Comparison of ENCODE assay signal across 8 cellular contexts in genomic region chr11:48020092-48020755, GRCh38. TPM values are rescaled to one million over a fixed set of nuclear protein-coding genes. Genes with fewer than 3 reads are reported as not detected.
DNase-seq lines count a peak whose midpoint lies in the region; ATAC-seq, FAIRE-seq and TF ChIP-seq lines count a peak whose summit lies in the region.

No MANE protein-coding gene starts in this region.

- TF ChIP-seq CTCF in bronchial epithelial cell (IDR thresholded peaks at IDR 0.05; ENCODE audit: insufficient read depth, low read length, severe bottlenecking) (no peak), Calu3 (IDR thresholded peaks at IDR 0.05; ENCODE audit: unreplicated experiment) (no peak)

- no peak for FAIRE-seq in bronchial epithelial cell (lab: Jason Lieb, UNC)

- H3K9me2 ChIP-seq in Karpas-422 (replicated peaks; ENCODE audit: insufficient read depth, low read length) = no peaks in the 10 kb centered on the region

- CTCF ChIA-PET in CD4-positive, alpha-beta memory T cell (lab: Charles Lee; ENCODE audit: partially characterized antibody) = interaction anchor here (0.7 to 5.0 kb wide), 21 partner anchors 9 to 166 kb away, joined by 3 to 45 read pairs (median 4); no protein-coding TSS in a partner anchor
- CTCF ChIA-PET in Calu3 (lab: Charles Lee) = interaction anchor here (0.5 to 1.0 kb wide), 2 partner anchors 13 to 324 kb away, joined by 3 read pairs; no protein-coding TSS in a partner anchor

- H3K4me3 ChIP-seq in CD4-positive, alpha-beta memory T cell (ENCODE audit: low read length in 2 of 2) = peak overlapping the region in 1 of 2 donors; percentile 17
- peak overlapping the region; percentile 62 for H3K4me3 ChIP-seq in Karpas-422 (ENCODE audit: low read length)
- H3K4me3 ChIP-seq in bronchial epithelial cell (ENCODE audit: low read depth, low read length) = no peak overlapping the region

- H3K79me2 ChIP-seq in Karpas-422 (ENCODE audit: low read length) = peaks cover 75% of the 10 kb centered on the region

- BruUV-seq in Calu3 (replicated peaks; lab: Mats Ljungman, UMichigan) = no TSS peak

- H3K4me2 ChIP-seq in Karpas-422 (ENCODE audit: low read depth, low read length, poor library complexity, severe bottlenecking) = peak overlapping the region; percentile 75

- H3K9me3 ChIP-seq in CD4-positive, alpha-beta memory T cell (ENCODE audit: control insufficient read depth in 1 of 2, low read length in 2 of 2) = no peaks in the 10 kb centered on the region
- no peaks in the 10 kb centered on the region for H3K9me3 ChIP-seq in Karpas-422 (ENCODE audit: low read length)

- no peaks in the 10 kb centered on the region for H3K9me3 Mint-ChIP-seq in CD4-positive, alpha-beta memory T cell
- H3K9me3 Mint-ChIP-seq in stimulated activated naive CD8-positive, alpha-beta T cell treated with anti-CD3 and anti-CD28 coated beads, Interleukin-15, Interleukin-2, amounts not matched to agents 100 ng/mL and 50 ng/mL, for 24 hours = no peaks in the 10 kb centered on the region
- no peaks in the 10 kb centered on the region for H3K9me3 Mint-ChIP-seq in Calu3 (ENCODE audit: low read depth, unreplicated experiment)

- POLR2A ChIA-PET in CD4-positive, alpha-beta memory T cell (lab: Charles Lee; ENCODE audit: partially characterized antibody) = interaction anchor here (1.3 to 10.7 kb wide), 9 partner anchors 9 to 87 kb away, joined by 3 to 296 read pairs (median 13); partner anchors contain the start of gene PTPRJ

- H4K20me1 ChIP-seq in Karpas-422 (ENCODE audit: insufficient read depth, low read depth, low read length) = peaks cover 3% of the 10 kb centered on the region; the same call in 1 of the 2 replicates

- no peaks in the 10 kb centered on the region for H3K27me3 Mint-ChIP-seq in CD4-positive, alpha-beta memory T cell
- no peaks in the 10 kb centered on the region for H3K27me3 Mint-ChIP-seq in stimulated activated naive CD8-positive, alpha-beta T cell treated with anti-CD3 and anti-CD28 coated beads, Interleukin-15, Interleukin-2, amounts not matched to agents 100 ng/mL and 50 ng/mL, for 24 hours
- no peaks in the 10 kb centered on the region for H3K27me3 Mint-ChIP-seq in Calu3 (ENCODE audit: unreplicated experiment)

- peaks cover 6 to 9% of the 10 kb centered on the region in 2 donors for H3K36me3 Mint-ChIP-seq in CD4-positive, alpha-beta memory T cell
- peaks cover 8% of the 10 kb centered on the region for H3K36me3 Mint-ChIP-seq in stimulated activated naive CD8-positive, alpha-beta T cell treated with anti-CD3 and anti-CD28 coated beads, Interleukin-15, Interleukin-2, amounts not matched to agents 100 ng/mL and 50 ng/mL, for 24 hours (ENCODE audit: low read depth)
- no peaks in the 10 kb centered on the region for H3K36me3 Mint-ChIP-seq in Calu3 (ENCODE audit: insufficient read depth, unreplicated experiment)

- H3K27ac ChIP-seq in CD4-positive, alpha-beta memory T cell (ENCODE audit: low read depth, low read length) = peak overlapping the region; percentile 59
- H3K27ac ChIP-seq in Karpas-422 (ENCODE audit: low read length) = peak overlapping the region; percentile 99

- H3K9ac ChIP-seq in Karpas-422 (ENCODE audit: low read length) = peak overlapping the region; percentile 71

- peaks cover 54 to 77% (median 65%) of the 10 kb centered on the region in 4 donors for H3K4me1 Mint-ChIP-seq in CD4-positive, alpha-beta memory T cell
- H3K4me1 Mint-ChIP-seq in stimulated activated naive CD8-positive, alpha-beta T cell treated with anti-CD3 and anti-CD28 coated beads, Interleukin-15, Interleukin-2, amounts not matched to agents 100 ng/mL and 50 ng/mL, for 24 hours (ENCODE audit: low read depth) = peaks cover 82% of the 10 kb centered on the region
- H3K4me1 Mint-ChIP-seq in Calu3 (ENCODE audit: low read depth, unreplicated experiment) = peaks cover 31% of the 10 kb centered on the region

- H3K27me3 ChIP-seq in CD4-positive, alpha-beta memory T cell (ENCODE audit: insufficient read depth, low read length) = no peaks in the 10 kb centered on the region
- H3K27me3 ChIP-seq in Karpas-422 (ENCODE audit: low read length) = no peaks in the 10 kb centered on the region
- H3K27me3 ChIP-seq in bronchial epithelial cell (ENCODE audit: control insufficient read depth, insufficient read depth, low read length) = no peaks in the 10 kb centered on the region

- peak; percentile 62 for ATAC-seq in GM21360 (IDR thresholded peaks at IDR 0.05; ENCODE audit: unreplicated experiment)

- no peak overlapping the region for H2AFZ ChIP-seq in Karpas-422 (ENCODE audit: low read length)

- H3K36me3 ChIP-seq in CD4-positive, alpha-beta memory T cell (ENCODE audit: insufficient read depth, low read length) = no peaks in the 10 kb centered on the region
- 0 out of 2 replicates have a peak, but pooled peaks cover 11% of the 10 kb centered on the region for H3K36me3 ChIP-seq in Karpas-422 (ENCODE audit: insufficient read depth, low read length)
- no peaks in the 10 kb centered on the region for H3K36me3 ChIP-seq in bronchial epithelial cell (ENCODE audit: control insufficient read depth, insufficient read depth, low read length)

- peaks cover 62% of the 10 kb centered on the region for H3K4me1 ChIP-seq in CD4-positive, alpha-beta memory T cell (ENCODE audit: insufficient read depth, low read length)
- peaks cover 99% of the 10 kb centered on the region for H3K4me1 ChIP-seq in Karpas-422 (ENCODE audit: low read length)

- peak; percentile 58 to 74 (median 59) for DNase-seq in CD4-positive, alpha-beta memory T cell
- peak; percentile 96 for DNase-seq in Karpas-422
- peak; percentile 21 for DNase-seq in bronchial epithelial cell (ENCODE audit: low read depth)
- DNase-seq in globus pallidus (ENCODE audit: low spot score) = no peak
- DNase-seq in Calu3 = no peak
- no peak for DNase-seq in GM19240 (ENCODE audit: insufficient read length, low spot score)

- peak overlapping the region; percentile 21 to 85 (median 70) for H3K4me3 Mint-ChIP-seq in CD4-positive, alpha-beta memory T cell
- peak overlapping the region; percentile 68 for H3K4me3 Mint-ChIP-seq in stimulated activated naive CD8-positive, alpha-beta T cell treated with anti-CD3 and anti-CD28 coated beads, Interleukin-15, Interleukin-2, amounts not matched to agents 100 ng/mL and 50 ng/mL, for 24 hours
- H3K4me3 Mint-ChIP-seq in Calu3 (ENCODE audit: low read depth, unreplicated experiment) = no peak overlapping the region

- intact Hi-C loops in CD4-positive, alpha-beta memory T cell (cut with micrococcal nuclease) = loop anchor here (1.0 to 2.0 kb wide), 3 partner anchors 39 to 90 kb away; partner anchors contain the start of gene PTPRJ
- intact Hi-C loops in Calu3 (cut with micrococcal nuclease; ENCODE audit: unreplicated experiment) = no loop called here

- peak overlapping the region; percentile 75 to 93 (median 84) for H3K27ac Mint-ChIP-seq in CD4-positive, alpha-beta memory T cell
- peak overlapping the region; percentile 90 for H3K27ac Mint-ChIP-seq in stimulated activated naive CD8-positive, alpha-beta T cell treated with anti-CD3 and anti-CD28 coated beads, Interleukin-15, Interleukin-2, amounts not matched to agents 100 ng/mL and 50 ng/mL, for 24 hours
- H3K27ac Mint-ChIP-seq in Calu3 (ENCODE audit: unreplicated experiment) = no peak overlapping the region

RNA-seq across cellular contexts. Expression of gene PTPRJ, which starts 39.9 kb away (rescaled TPM):
- 10 to 100 TPM; 57.8 to 57.9 TPM for total RNA-seq in CD4-positive, alpha-beta memory T cell
- polyA plus RNA-seq in CD4-positive, alpha-beta memory T cell = 10 to 100 TPM in 1 of 2 donors, 1 to 10 TPM in 1; 3.3 to 16.6 TPM
- 90.3 and 132 TPM in 2 replicates for total RNA-seq in Karpas-422 (2014; rRNA removed; shearing (Covaris generic); ENCODE audit: low replicate concordance)
- total RNA-seq in bronchial epithelial cell (1.6 and 2.2 TPM in 2 replicates), Calu3 (2022) (42.9 and 59.4 TPM in 2 replicates)

Comparison
In these comparisons a context has a peak if more than half of its experiments do, and no peak if none do; other contexts are left out.
1. DNase-seq: peak in CD4-positive, alpha-beta memory T cell (5 of 5), Karpas-422 (single experiment) and bronchial epithelial cell (single experiment); none in globus pallidus (single experiment), Calu3 (single experiment) and GM19240 (single experiment).
2. RNA of gene PTPRJ, which starts 39.9 kb away (total RNA-seq): 90.3 to 132 TPM in Karpas-422, 42.9 to 59.4 TPM in Calu3 and 57.8 to 57.9 TPM in CD4-positive, alpha-beta memory T cell; 1.6 to 2.2 TPM in bronchial epithelial cell; every median in the first group is over 10 times any median in the second.